27 cellular contexts compared by ENCODE assay signal in genomic region chr12:88172844-88173407, GRCh38. TPM values are rescaled to one million over a fixed set of nuclear protein-coding genes. Genes with fewer than 3 reads are reported as not detected.
DNase-seq lines count a peak whose midpoint lies in the region; ATAC-seq, FAIRE-seq and TF ChIP-seq lines count a peak whose summit lies in the region.
"Had no signal": no experiment of that assay in that cellular context is flagged by ENCODE, and none has a peak within 500 bp of the region (broad histone marks: within the 10 kb centered on the region; RNA-seq: fewer than 3 reads in every experiment).

No MANE protein-coding gene starts in this region.

- H3K27ac ChIP-seq in GM23248: 0 out of 2 replicates have a peak overlapping the region, but pooled peaks have one; percentile 2
- H3K27ac ChIP-seq in CD4-positive, alpha-beta memory T cell (ENCODE audit: low read depth, low read length): no peak overlapping the region
- H3K27ac ChIP-seq: body of pancreas, gastrocnemius medialis, left ventricle myocardium inferior, thyroid gland had no signal

- H3K9me2 ChIP-seq in GM23248 (ENCODE audit: insufficient read depth): no peaks in the 10 kb centered on the region

- POLR2A ChIA-PET in CD4-positive, alpha-beta memory T cell (lab: Charles Lee; ENCODE audit: partially characterized antibody): no interaction called here

- peaks cover 32% of the 10 kb centered on the region for H3K36me3 Mint-ChIP-seq in chondrocyte (ENCODE audit: low read depth)
- peaks cover 63 to 71% of the 10 kb centered on the region in 2 donors for H3K36me3 Mint-ChIP-seq in CD4-positive, alpha-beta memory T cell

- no peaks in the 10 kb centered on the region for H3K9me3 ChIP-seq in GM23248 (ENCODE audit: low read depth)
- no peaks in the 10 kb centered on the region for H3K9me3 ChIP-seq in CD4-positive, alpha-beta memory T cell (ENCODE audit: control insufficient read depth in 1 of 2, low read length in 2 of 2)
- H3K9me3 ChIP-seq: body of pancreas, gastrocnemius medialis, left ventricle myocardium inferior, MG63, thyroid gland had no signal

- no peak overlapping the region for H3K9ac ChIP-seq in GM23248

- H3K4me3 ChIP-seq in GM23248: no peak overlapping the region
- no peak overlapping the region for H3K4me3 ChIP-seq in skeletal muscle cell (ENCODE audit: low read depth, low read length)
- H3K4me3 ChIP-seq in CD4-positive, alpha-beta memory T cell (ENCODE audit: low read length in 2 of 2): no peak overlapping the region
- H3K4me3 ChIP-seq: body of pancreas, gastrocnemius medialis, left ventricle myocardium inferior, MG63, thyroid gland had no signal

- peak overlapping the region; percentile 60 for H3K27ac Mint-ChIP-seq in chondrocyte (ENCODE audit: unreplicated experiment)
- no peak overlapping the region for H3K27ac Mint-ChIP-seq in CD4-positive, alpha-beta memory T cell
- H3K27ac Mint-ChIP-seq: activated CD8-positive, alpha-beta T cell treated with anti-CD3 and anti-CD28 coated beads, Interleukin-2, amount 10 ng/mL, durations not matched to agents 7 days and 5 days; CD4-positive, CD25-positive, alpha-beta regulatory T cell; H9; naive thymus-derived CD8-positive, alpha-beta T cell; stimulated activated naive CD8-positive, alpha-beta T cell treated with anti-CD3 and anti-CD28 coated beads, Interleukin-15, Interleukin-2, amounts not matched to agents 100 ng/mL and 50 ng/mL, for 24 hours had no signal

- FAIRE-seq in RCC 7860 (lab: Jason Lieb, UNC): no peak
- FAIRE-seq: GM18507, TTC549 had no signal

- TF ChIP-seq CTCF in chondrocyte (IDR thresholded peaks at IDR 0.05): no peak

- CTCF ChIA-PET in CD4-positive, alpha-beta memory T cell (lab: Charles Lee; ENCODE audit: partially characterized antibody): no interaction called here

- H3K79me2 ChIP-seq in GM23248 (ENCODE audit: insufficient read depth): no peaks in the 10 kb centered on the region

- no peaks in the 10 kb centered on the region for H4K20me1 ChIP-seq in GM23248 (ENCODE audit: insufficient read depth)

- no peak overlapping the region for H3K4me3 Mint-ChIP-seq in chondrocyte (ENCODE audit: unreplicated experiment)
- H3K4me3 Mint-ChIP-seq in CD4-positive, alpha-beta memory T cell: no peak overlapping the region
- H3K4me3 Mint-ChIP-seq: activated CD8-positive, alpha-beta T cell treated with anti-CD3 and anti-CD28 coated beads, Interleukin-2, amount 10 ng/mL, durations not matched to agents 7 days and 5 days; CD4-positive, CD25-positive, alpha-beta regulatory T cell; H9; naive thymus-derived CD8-positive, alpha-beta T cell; stimulated activated naive CD8-positive, alpha-beta T cell treated with anti-CD3 and anti-CD28 coated beads, Interleukin-15, Interleukin-2, amounts not matched to agents 100 ng/mL and 50 ng/mL, for 24 hours had no signal

- H3F3A ChIP-seq in GM23248 (ENCODE audit: insufficient read depth): peaks cover 13% of the 10 kb centered on the region; the same call in 1 of the 2 replicates

- H3K36me3 ChIP-seq in GM23248 (ENCODE audit: low read depth): peaks cover 24% of the 10 kb centered on the region
- peaks cover 25% of the 10 kb centered on the region for H3K36me3 ChIP-seq in CD4-positive, alpha-beta memory T cell (ENCODE audit: insufficient read depth, low read length)

- no peaks in the 10 kb centered on the region for H3K27me3 Mint-ChIP-seq in chondrocyte (ENCODE audit: low read depth)
- H3K27me3 Mint-ChIP-seq in CD4-positive, alpha-beta memory T cell: no peaks in the 10 kb centered on the region
- H3K27me3 Mint-ChIP-seq: CD4-positive, CD25-positive, alpha-beta regulatory T cell; naive thymus-derived CD8-positive, alpha-beta T cell; stimulated activated naive CD8-positive, alpha-beta T cell treated with anti-CD3 and anti-CD28 coated beads, Interleukin-15, Interleukin-2, amounts not matched to agents 100 ng/mL and 50 ng/mL, for 24 hours had no signal

- in situ Hi-C loops in GM23248 (cut with MboI): no loop called here

- intact Hi-C loops in CD4-positive, alpha-beta memory T cell (cut with micrococcal nuclease): no loop called here

- H2AFZ ChIP-seq in GM23248: no peak overlapping the region

- DNase-seq in GM23248: peak; percentile 33
- peak; percentile 28 for DNase-seq in RCC 7860 (ENCODE audit: low spot score)
- DNase-seq in chondrocyte (ENCODE audit: low spot score): no peak
- DNase-seq in skeletal muscle cell (ENCODE audit: low read depth): peak; percentile 44
- DNase-seq in CD4-positive, alpha-beta memory T cell: no peak
- no peak for DNase-seq in GM19240 (ENCODE audit: insufficient read length, low spot score)
- DNase-seq: activated CD4-positive, alpha-beta T cell treated with anti-CD3 and anti-CD28 coated beads for 1 hour; activated CD8-positive, alpha-beta T cell treated with anti-CD3 and anti-CD28 coated beads, Interleukin-2, amount 10 ng/mL, durations not matched to agents 7 days and 5 days; activated effector memory CD4-positive, alpha-beta T cell treated with Interleukin-2 at 50 U/mL for 16 hours; activated T-cell treated with anti-CD3 and anti-CD28 coated beads for 4 hours; body of pancreas; CD4-positive, CD25-positive, alpha-beta regulatory T cell; effector CD4-positive, alpha-beta T cell; gastrocnemius medialis; H9; hypothalamus; left ventricle myocardium inferior; MG63; naive thymus-derived CD8-positive, alpha-beta T cell; NCI-H1417; NCI-H2081 treated with DMSO at 0.1 percent for 48 hours; SHP77; thyroid gland had no signal

- H3K9me3 Mint-ChIP-seq in chondrocyte (ENCODE audit: low read depth): no peaks in the 10 kb centered on the region
- no peaks in the 10 kb centered on the region for H3K9me3 Mint-ChIP-seq in CD4-positive, alpha-beta memory T cell
- H3K9me3 Mint-ChIP-seq: CD4-positive, CD25-positive, alpha-beta regulatory T cell; H9; naive thymus-derived CD8-positive, alpha-beta T cell; stimulated activated naive CD8-positive, alpha-beta T cell treated with anti-CD3 and anti-CD28 coated beads, Interleukin-15, Interleukin-2, amounts not matched to agents 100 ng/mL and 50 ng/mL, for 24 hours had no signal

- peaks cover 10% of the 10 kb centered on the region for H3K4me1 ChIP-seq in GM23248 (ENCODE audit: insufficient read depth)
- H3K4me1 ChIP-seq in CD4-positive, alpha-beta memory T cell (ENCODE audit: insufficient read depth, low read length): no peaks in the 10 kb centered on the region
- H3K4me1 ChIP-seq: body of pancreas, gastrocnemius medialis, left ventricle myocardium inferior, thyroid gland had no signal

- H3K27me3 ChIP-seq in GM23248 (replicated peaks; ENCODE audit: insufficient read depth): no peaks in the 10 kb centered on the region
- no peaks in the 10 kb centered on the region for H3K27me3 ChIP-seq in CD4-positive, alpha-beta memory T cell (ENCODE audit: insufficient read depth, low read length)
- H3K27me3 ChIP-seq: body of pancreas, gastrocnemius medialis, MG63, thyroid gland had no signal

- H3K4me1 Mint-ChIP-seq in chondrocyte (ENCODE audit: low read depth): peaks cover 11% of the 10 kb centered on the region
- H3K4me1 Mint-ChIP-seq in CD4-positive, alpha-beta memory T cell: peaks cover 0 to 6% (median 4%) of the 10 kb centered on the region in 4 donors
- H3K4me1 Mint-ChIP-seq: H9 had no signal

- no peak for ATAC-seq in GM19455 (IDR thresholded peaks at IDR 0.05; ENCODE audit: unreplicated experiment)
- ATAC-seq: activated CD8-positive, alpha-beta T cell treated with anti-CD3 and anti-CD28 coated beads, Interleukin-2, amount 10 ng/mL, durations not matched to agents 7 days and 5 days; body of pancreas; gastrocnemius medialis; naive thymus-derived CD8-positive, alpha-beta T cell had no signal

- H3K4me2 ChIP-seq in GM23248 (ENCODE audit: unreplicated experiment): peak overlapping the region; percentile 7

RNA-seq across cellular contexts. Expression of gene TMTC3, which starts 30.8 kb away (rescaled TPM):
- total RNA-seq in GM23248 (2014; rRNA removed; shearing (Covaris generic)): 59.1 and 96.9 TPM in 2 replicates
- polyA plus RNA-seq in GM23248 (2016; fragmentation: Nextera tagmentation; extraction: Ambion mirVana): 32.4 and 35.7 TPM in 2 replicates
- 47.4 to 63.6 TPM (median 50.5 TPM) in 3 replicates for total RNA-seq in chondrocyte
- total RNA-seq in CD4-positive, alpha-beta memory T cell: 10 to 100 TPM; 11.5 to 15.2 TPM
- 1 to 10 TPM; 1.9 to 2.2 TPM for polyA plus RNA-seq in CD4-positive, alpha-beta memory T cell

RNA-seq across cellular contexts. Expression of gene CEP290, which starts 31.0 kb away (rescaled TPM):
- 6.4 and 18.6 TPM in 2 replicates for total RNA-seq in GM23248 (2014; rRNA removed; shearing (Covaris generic))
- 12.8 and 14.2 TPM in 2 replicates for polyA plus RNA-seq in GM23248 (2016; fragmentation: Nextera tagmentation; extraction: Ambion mirVana)
- 15.0 to 20.6 TPM (median 16.9 TPM) in 3 replicates for total RNA-seq in chondrocyte
- 10 to 100 TPM; 22.4 to 23.0 TPM for total RNA-seq in CD4-positive, alpha-beta memory T cell
- polyA plus RNA-seq in CD4-positive, alpha-beta memory T cell: 10 to 100 TPM in 1 of 2 donors, 1 to 10 TPM in 1; 2.2 to 10.4 TPM

Comparison
In these comparisons a context has a peak if more than half of its experiments do, and no peak if none do; other contexts are left out.
1. DNase-seq: peak in GM23248 (single experiment), RCC 7860 (single experiment) and skeletal muscle cell (single experiment); none in chondrocyte (single experiment), CD4-positive, alpha-beta memory T cell (0 of 5) and GM19240 (single experiment).